In genomic region chr17:60421273-60422161, GRCh38 we compare ENCODE assay signal across 8 cellular contexts. TPM values are rescaled to one million over a fixed set of nuclear protein-coding genes. Genes with fewer than 3 reads are reported as not detected.
A peak's percentile ranks its signal among the peaks of the same experiment; 100 is the strongest.
DNase-seq lines count a peak whose midpoint lies in the region; ATAC-seq and TF ChIP-seq lines count a peak whose summit lies in the region.

No MANE protein-coding gene starts in this region.

- peak; percentile 83 for ATAC-seq in GM18861 (IDR thresholded peaks at IDR 0.05; ENCODE audit: unreplicated experiment)
- peak; percentile 73 for ATAC-seq in HG03103 (IDR thresholded peaks at IDR 0.05; ENCODE audit: low read depth, unreplicated experiment)
- peak; percentile 96 for ATAC-seq in stimulated activated naive CD8-positive, alpha-beta T cell treated with anti-CD3 and anti-CD28 coated beads, Interleukin-15, Interleukin-2, amounts not matched to agents 100 U/mL and 50 U/mL, for 24 hours

- peak; percentile 35 for TF ChIP-seq RAD21 in neural cell (conservative IDR thresholded peaks at IDR 0.05)

- H3F3A ChIP-seq in neural cell (ENCODE audit: insufficient read depth, low read length, poor library complexity, severe bottlenecking): no peaks in the 10 kb centered on the region

- H3K27ac ChIP-seq in A673 (ENCODE audit: low read depth, low read length, poor library complexity, severe bottlenecking) (peak overlapping the region; percentile 73), OCI-LY7 (ENCODE audit: low read depth, low read length, poor library complexity, severe bottlenecking) (no peak overlapping the region), neural cell (ENCODE audit: low read length) (no peak overlapping the region)

- no peak overlapping the region for H3K9ac ChIP-seq in neural cell (ENCODE audit: low read length)

- peak; percentile 90 for DNase-seq in A673 (ENCODE audit: low spot score)
- DNase-seq in OCI-LY7 (ENCODE audit: low spot score): peak; percentile 66
- DNase-seq in activated T-helper 9 cell treated with anti-CD3 and anti-CD28 coated beads, Interleukin-2, amount 50 U/mL, for 16 hours (ENCODE audit: low read depth): peak; percentile 64
- peak; percentile 61 for DNase-seq in fibroblast of villous mesenchyme (ENCODE audit: low read depth)
- peak; percentile 84 for DNase-seq in stimulated activated naive CD8-positive, alpha-beta T cell treated with anti-CD3 and anti-CD28 coated beads, Interleukin-15, Interleukin-2, amounts not matched to agents 100 U/mL and 50 U/mL, for 24 hours

- H4K20me1 ChIP-seq in OCI-LY7 (ENCODE audit: insufficient read depth, low read length): no peaks in the 10 kb centered on the region
- no peaks in the 10 kb centered on the region for H4K20me1 ChIP-seq in neural cell (ENCODE audit: insufficient read depth)

- H3K4me1 ChIP-seq in A673 (ENCODE audit: insufficient read depth, low read length, poor library complexity, severe bottlenecking): no peaks in the 10 kb centered on the region
- no peaks in the 10 kb centered on the region for H3K4me1 ChIP-seq in OCI-LY7 (ENCODE audit: insufficient read depth, low read length, poor library complexity, severe bottlenecking)

- H3K9me3 ChIP-seq in A673 (ENCODE audit: low read depth, low read length, poor library complexity, severe bottlenecking) (no peaks in the 10 kb centered on the region), OCI-LY7 (ENCODE audit: low read length) (no peaks in the 10 kb centered on the region), neural cell (ENCODE audit: low read length) (no peaks in the 10 kb centered on the region)

- no peaks in the 10 kb centered on the region for H3K79me2 ChIP-seq in OCI-LY7 (ENCODE audit: insufficient read depth, low read depth, low read length)
- no peaks in the 10 kb centered on the region for H3K79me2 ChIP-seq in neural cell (replicated peaks; ENCODE audit: insufficient read depth, low read length)

- TF ChIP-seq EP300 in neural cell (conservative IDR thresholded peaks at IDR 0.05; ENCODE audit: poor library complexity, severe bottlenecking): no peak

- no peaks in the 10 kb centered on the region for H3K9me2 ChIP-seq in OCI-LY7 (ENCODE audit: insufficient read depth, low read length)
- no peaks in the 10 kb centered on the region for H3K9me2 ChIP-seq in neural cell (ENCODE audit: insufficient read depth, low read length)

- peak overlapping the region; percentile 71 for H3K4me2 ChIP-seq in OCI-LY7 (ENCODE audit: low read length)
- no peak overlapping the region for H3K4me2 ChIP-seq in neural cell (ENCODE audit: low read length)

- H2AFZ ChIP-seq in OCI-LY7 (ENCODE audit: low read length): peak overlapping the region; percentile 71
- H2AFZ ChIP-seq in neural cell (ENCODE audit: low read depth, low read length): no peak overlapping the region

- intact Hi-C loops in A673 (cut with micrococcal nuclease; ENCODE audit: unreplicated experiment): loop anchor here (2.0 to 5.0 kb wide), 2 partner anchors 191 to 221 kb away; no protein-coding TSS in a partner anchor
- intact Hi-C loops in OCI-LY7 (cut with micrococcal nuclease; ENCODE audit: unreplicated experiment): loop anchor here (5.0 to 10.0 kb wide), 3 partner anchors 143 to 216 kb away; no protein-coding TSS in a partner anchor

- H3K4me3 ChIP-seq in A673 (ENCODE audit: low read depth, low read length, poor library complexity, severe bottlenecking): peak overlapping the region; percentile 54
- H3K4me3 ChIP-seq in OCI-LY7 (ENCODE audit: low read depth, low read length, poor library complexity, severe bottlenecking): peak overlapping the region; percentile 58
- peak overlapping the region; percentile 62 for H3K4me3 ChIP-seq in fibroblast of villous mesenchyme (ENCODE audit: low read depth, low read length)
- H3K4me3 ChIP-seq in neural cell (ENCODE audit: low read length): peak overlapping the region; percentile 51

- H3K36me3 ChIP-seq in A673 (ENCODE audit: insufficient read depth, low read length, poor library complexity, severe bottlenecking): no peaks in the 10 kb centered on the region
- H3K36me3 ChIP-seq in OCI-LY7 (ENCODE audit: insufficient read depth, low read length): no peaks in the 10 kb centered on the region
- no peaks in the 10 kb centered on the region for H3K36me3 ChIP-seq in neural cell (ENCODE audit: insufficient read depth, low read length)

- CTCF ChIA-PET in A673 (lab: Charles Lee): interaction anchor here (0.6 to 1.4 kb wide), 5 partner anchors 55 to 1072 kb away, joined by 3 to 8 read pairs (median 5); no protein-coding TSS in a partner anchor
- CTCF ChIA-PET in OCI-LY7 (lab: Charles Lee; ENCODE audit: unreplicated experiment): no interaction called here

- TF ChIP-seq CTCF in A673 (conservative IDR thresholded peaks at IDR 0.05; ENCODE audit: low read depth, low read length): peak; percentile 99
- TF ChIP-seq CTCF in OCI-LY7 (conservative IDR thresholded peaks at IDR 0.05; ENCODE audit: low read length): peak; percentile 99
- TF ChIP-seq CTCF in fibroblast of villous mesenchyme (IDR thresholded peaks at IDR 0.05; ENCODE audit: insufficient read depth, low read depth, low read length): peak; percentile 94
- peak; percentile 70 for TF ChIP-seq CTCF in neural cell (IDR thresholded peaks at IDR 0.05; ENCODE audit: poor library complexity, severe bottlenecking)

- BruUV-seq in A673 (replicated peaks; lab: Mats Ljungman, UMichigan) (no TSS peak), OCI-LY7 (replicated peaks; lab: Mats Ljungman, UMichigan) (no TSS peak)

- H3K27me3 ChIP-seq in A673 (replicated peaks; ENCODE audit: insufficient read depth, low read depth, low read length, poor library complexity): no peaks in the 10 kb centered on the region
- H3K27me3 ChIP-seq in neural cell (ENCODE audit: insufficient read depth, low read depth, low read length): peaks cover 12% of the 10 kb centered on the region

- POLR2A ChIA-PET in A673 (lab: Charles Lee; ENCODE audit: low non-redundant PET) (no interaction called here), OCI-LY7 (lab: Charles Lee) (no interaction called here)

TF ChIP-seq in neural cell, 6 proteins besides CTCF, POLR2A, EP300 and RAD21:
- TF ChIP-seq MXI1 (conservative IDR thresholded peaks at IDR 0.05; ENCODE audit: poor library complexity, severe bottlenecking): no peak
- TF ChIP-seq SMC3 (conservative IDR thresholded peaks at IDR 0.05; ENCODE audit: poor library complexity): peak; percentile 36

RNA-seq across cellular contexts. Expression of gene CHCT1, which starts 0.8 kb away (rescaled TPM):
- total RNA-seq in A673 (2021) (0.88 TPM in 1 of 2 replicates, not detected in the other), OCI-LY7 (2022) (not detected in 2 replicates), fibroblast of villous mesenchyme (not detected in 2 replicates)
- not detected in 2 replicates for total RNA-seq in OCI-LY7 (2014; rRNA removed; shearing (Covaris generic))
- not detected in 2 replicates for polyA plus RNA-seq in neural cell
- not detected in 2 replicates for polyA minus RNA-seq in neural cell

RNA-seq across cellular contexts. Expression of gene USP32, which starts 29.6 kb away (rescaled TPM):
- 49.3 and 54.8 TPM in 2 replicates for total RNA-seq in A673 (2021)
- 13.7 and 16.9 TPM in 2 replicates for total RNA-seq in OCI-LY7 (2014; rRNA removed; shearing (Covaris generic))
- 28.0 and 28.8 TPM in 2 replicates for total RNA-seq in OCI-LY7 (2022)
- 78.9 and 95.4 TPM in 2 replicates for total RNA-seq in fibroblast of villous mesenchyme
- polyA plus RNA-seq in neural cell: 25.7 and 27.7 TPM in 2 replicates
- polyA minus RNA-seq in neural cell: 121 and 133 TPM in 2 replicates
